ENCODE assay signal across 8 cellular contexts in the genomic region with DNA sequence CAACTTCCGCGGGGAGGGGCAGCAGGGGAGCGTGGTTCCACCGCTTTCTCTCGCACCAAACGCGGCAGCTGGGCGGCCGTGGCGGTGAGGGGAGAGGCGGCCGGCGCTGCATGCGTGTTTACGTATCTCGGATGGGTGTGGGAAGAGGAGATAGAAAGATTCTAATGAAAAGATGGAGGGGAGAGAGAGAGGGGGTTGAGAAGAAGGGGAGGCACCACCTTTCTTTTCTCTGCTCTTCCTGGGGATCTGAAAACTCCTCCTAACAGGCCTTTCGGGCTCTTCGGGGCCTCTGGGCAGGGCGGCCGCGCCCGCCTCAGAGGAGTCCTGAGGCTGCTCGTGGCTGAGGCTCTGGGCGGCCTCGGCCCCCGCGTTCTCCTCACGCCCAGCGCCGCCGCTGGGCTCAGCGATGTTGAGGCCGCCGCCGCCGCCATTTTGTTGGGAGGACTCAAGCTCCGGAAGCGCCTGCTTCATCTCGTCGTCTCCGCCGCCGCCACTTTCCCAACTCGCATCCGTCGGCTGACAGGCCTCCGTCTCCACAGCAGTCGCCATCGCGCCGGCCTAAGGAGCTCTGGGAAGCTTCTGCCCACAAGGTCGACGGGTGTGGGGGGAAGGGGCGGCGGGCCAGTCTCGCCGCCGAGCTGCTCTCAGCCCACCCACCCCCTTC. TPM values are rescaled to one million over a fixed set of nuclear protein-coding genes. Genes with fewer than 3 reads are reported as not detected.
DNase-seq lines count a peak whose midpoint lies in the region; ATAC-seq and TF ChIP-seq lines count a peak whose summit lies in the region.

No MANE protein-coding gene starts in this region.

- TF ChIP-seq CTCF in GM12865 (IDR thresholded peaks at IDR 0.05; ENCODE audit: insufficient read depth, low read depth, low read length, missing control alignments) (no peak), vagina (IDR thresholded peaks at IDR 0.05) (no peak)

- H3K4me1 ChIP-seq in right cardiac atrium (ENCODE audit: control insufficient read depth, insufficient read depth, low read length) (no peaks in the 10 kb centered on the region), rectal smooth muscle tissue (ENCODE audit: control insufficient read depth, insufficient read depth, low read length) (peaks cover 4% of the 10 kb centered on the region), vagina (peaks cover 42% of the 10 kb centered on the region)

- under 1% methylated on average over 58 of the region's 58 CpGs for WGBS in right cardiac atrium

- H3K9me3 ChIP-seq in right cardiac atrium (ENCODE audit: control insufficient read depth, low read length) (no peaks in the 10 kb centered on the region), vagina (no peaks in the 10 kb centered on the region)

- H3K27ac ChIP-seq in right cardiac atrium (ENCODE audit: low read length) (peak overlapping the region; percentile 98), rectal smooth muscle tissue (ENCODE audit: low read depth, low read length) (peak overlapping the region; percentile 100), vagina (peak overlapping the region; percentile 97)

- no peaks in the 10 kb centered on the region for H3K36me3 ChIP-seq in rectal smooth muscle tissue (ENCODE audit: control insufficient read depth, insufficient read depth, low read length)
- H3K36me3 ChIP-seq in vagina = no peaks in the 10 kb centered on the region

- TF ChIP-seq POLR2A in vagina (IDR thresholded peaks at IDR 0.05) = peak in 1 of 2 donors; percentile 8

- H3K4me3 ChIP-seq in GM12865 (ENCODE audit: low read depth, low read length) = peak overlapping the region; percentile 82
- H3K4me3 ChIP-seq in right cardiac atrium (ENCODE audit: low read length) = peak overlapping the region; percentile 74
- H3K4me3 ChIP-seq in rectal smooth muscle tissue (ENCODE audit: low read length) = peak overlapping the region; percentile 89
- peak overlapping the region; percentile 73 to 86 for H3K4me3 ChIP-seq in vagina

- peak overlapping the region; percentile 77 for H3K9ac ChIP-seq in rectal smooth muscle tissue (ENCODE audit: low read length)

- no peaks in the 10 kb centered on the region for H3K27me3 ChIP-seq in right cardiac atrium (ENCODE audit: control insufficient read depth, insufficient read depth)
- no peaks in the 10 kb centered on the region for H3K27me3 ChIP-seq in rectal smooth muscle tissue (ENCODE audit: control insufficient read depth, insufficient read depth, low read length)
- H3K27me3 ChIP-seq in vagina = no peaks in the 10 kb centered on the region

- ATAC-seq in HG02571 (IDR thresholded peaks at IDR 0.05; ENCODE audit: unreplicated experiment) = peak; percentile 63
- ATAC-seq in right cardiac atrium = peak; percentile 87 to 88

- intact Hi-C loops in right cardiac atrium (cut with DNase I) (no loop called here), vagina (cut with DNase I) (no loop called here)

- DNase-seq in GM12865 (ENCODE audit: low read depth) (peak; percentile 91), NCI-H1092 treated with DMSO at 0.1 percent for 48 hours (lab: John Stamatoyannopoulos, UW) (peak; percentile 65), T-helper 2 cell (peak; percentile 59 to 89 (median 71)), anterior cingulate cortex (lab: John Stamatoyannopoulos, UW) (peak in 56 of 58 donors; percentile 29 to 81 (median 66)), right cardiac atrium (peak; percentile 75 to 88 (median 88)), vagina (ENCODE audit: extremely low spot score in 2 of 2) (no peak)

RNA-seq across cellular contexts. Expression of gene TASOR, which starts 0.5 kb away (rescaled TPM):
- total RNA-seq in right cardiac atrium (10 to 100 TPM; 28.9 to 36.0 (median 31.7) TPM), vagina (50.3 TPM)
- 16.4 TPM for polyA plus RNA-seq in right cardiac atrium

Comparison
In these comparisons a context has a peak if more than half of its experiments do, and no peak if none do; other contexts are left out.
1. DNase-seq: peak in GM12865 (single experiment), NCI-H1092 treated with DMSO at 0.1 percent for 48 hours (single experiment), T-helper 2 cell (5 of 5), anterior cingulate cortex (56 of 58) and right cardiac atrium (3 of 3); none in vagina (0 of 2).
2. Peak in every context shown above with its lines, with median percentiles within 50 percentile points of each other: H3K4me3 ChIP-seq and H3K27ac ChIP-seq.